ENCODE assay signal across 21 cellular contexts in the genomic region with DNA sequence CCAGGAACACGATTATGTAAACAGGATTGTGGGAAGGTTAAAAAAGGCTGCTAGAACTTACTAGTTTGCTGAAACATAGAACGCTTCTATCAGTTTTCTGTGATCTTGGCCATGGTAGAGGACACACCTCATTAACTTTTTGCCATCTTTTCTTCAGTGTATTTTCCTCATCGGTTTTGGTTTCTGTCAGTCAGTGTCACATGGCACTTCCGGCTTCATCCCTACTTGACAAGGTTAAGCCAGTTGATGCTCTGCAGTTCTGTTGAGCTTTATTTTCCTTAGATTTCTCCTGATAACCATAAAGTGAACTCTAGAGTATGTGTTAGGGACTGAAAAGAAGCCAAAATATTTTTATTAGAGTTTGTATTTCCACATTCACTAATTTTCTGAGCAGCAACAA.
DNase-seq lines count a peak whose midpoint lies in the region; ATAC-seq, FAIRE-seq and TF ChIP-seq lines count a peak whose summit lies in the region.
"Had no signal": no experiment of that assay in that cellular context is flagged by ENCODE, and none has a peak within 500 bp of the region (broad histone marks: within the 10 kb centered on the region; RNA-seq: fewer than 3 reads in every experiment).

No MANE protein-coding gene starts in this region.

- no peak for TF ChIP-seq POLR2A in breast epithelium (IDR thresholded peaks at IDR 0.05)

- intact Hi-C loops in breast epithelium (cut with DNase I; ENCODE audit: low total_unique reads) (no loop called here), MCF 10A (cut with micrococcal nuclease) (loop anchor here (10.0 kb wide), 1 partner anchor 64 kb away; no protein-coding TSS in a partner anchor)

- DNase-seq in breast epithelium (ENCODE audit: low spot score in 2 of 2) (no peak), MCF 10A (ENCODE audit: unreplicated experiment) (no peak), adipocyte (ENCODE audit: low read depth) (peak; percentile 26), keratinocyte (ENCODE audit: low read depth, low spot score) (no peak), smooth muscle cell (lab: John Stamatoyannopoulos, UW; ENCODE audit: unreplicated experiment) (no peak), globus pallidus (ENCODE audit: low spot score) (no peak), islet precursor cell (no peak)
- DNase-seq: ACHN; Calu3; CD8-positive, alpha-beta T cell; GF-D8; Karpas-422; NCI-H1694; NCI-H2081; NCI-H2171 treated with DMSO at 0.1 percent for 48 hours; NCI-H524 treated with DMSO at 0.1 percent for 48 hours had no signal

- no peaks in the 10 kb centered on the region for H3K9me1 ChIP-seq in keratinocyte (ENCODE audit: control insufficient read depth, extremely low read depth, insufficient read depth, low read length)

- peak; percentile 29 for FAIRE-seq in keratinocyte (lab: Jason Lieb, UNC)
- FAIRE-seq: GM19239 had no signal

- WGBS in smooth muscle cell (ENCODE audit: low lambda C conversion rate): 20% methylated on average over 4 of the region's 4 CpGs

- H3K27ac ChIP-seq in breast epithelium: peak overlapping the region; percentile 12 to 58
- H3K27ac ChIP-seq in keratinocyte (ENCODE audit: control insufficient read depth, insufficient read depth, low read length): no peak overlapping the region
- no peak overlapping the region for H3K27ac ChIP-seq in smooth muscle cell (ENCODE audit: low read depth)
- H3K27ac ChIP-seq: 22Rv1; BLaER1 treated with 17β-estradiol and CSF1 and Interleukin-3, amounts not matched to agents 10 nM and 100 nM had no signal

- H3K4me3 ChIP-seq in breast epithelium: no peak overlapping the region
- peak overlapping the region; percentile 59 for H3K4me3 ChIP-seq in adipocyte (ENCODE audit: low read length)
- no peak overlapping the region for H3K4me3 ChIP-seq in keratinocyte (ENCODE audit: control insufficient read depth in 2 of 3, extremely low read depth in 1 of 3, insufficient read depth in 2 of 3, low read depth in 1 of 3, low read length in 3 of 3)
- H3K4me3 ChIP-seq in smooth muscle cell: no peak overlapping the region
- H3K4me3 ChIP-seq: BLaER1 treated with 17β-estradiol and CSF1 and Interleukin-3, amounts not matched to agents 10 nM and 100 nM had no signal

- H3K4me3 Mint-ChIP-seq in MCF 10A (ENCODE audit: unreplicated experiment): no peak overlapping the region
- H3K4me3 Mint-ChIP-seq: CD8-positive, alpha-beta T cell had no signal

- H3K36me3 Mint-ChIP-seq in MCF 10A (ENCODE audit: insufficient read depth, unreplicated experiment): no peaks in the 10 kb centered on the region
- H3K36me3 Mint-ChIP-seq: CD8-positive, alpha-beta T cell had no signal

- no peaks in the 10 kb centered on the region for H3K79me2 ChIP-seq in keratinocyte (ENCODE audit: control insufficient read depth, insufficient read depth, low read length)
- no peaks in the 10 kb centered on the region for H3K79me2 ChIP-seq in smooth muscle cell (ENCODE audit: low read depth)

- H3K4me1 Mint-ChIP-seq in MCF 10A (ENCODE audit: insufficient read depth, unreplicated experiment): peaks cover 34% of the 10 kb centered on the region

- no peaks in the 10 kb centered on the region for H3K27me3 ChIP-seq in breast epithelium
- no peaks in the 10 kb centered on the region for H3K27me3 ChIP-seq in adipocyte (replicated peaks; ENCODE audit: control insufficient read depth, insufficient read depth, low read length)
- no peaks in the 10 kb centered on the region for H3K27me3 ChIP-seq in keratinocyte (ENCODE audit: control insufficient read depth, extremely low read depth, insufficient read depth, low read length)
- H3K27me3 ChIP-seq in smooth muscle cell (ENCODE audit: low read depth): no peaks in the 10 kb centered on the region
- H3K27me3 ChIP-seq: BLaER1 treated with 17β-estradiol and CSF1 and Interleukin-3, amounts not matched to agents 10 nM and 100 nM had no signal

- no peak for ATAC-seq in GM21529 (IDR thresholded peaks at IDR 0.05; ENCODE audit: unreplicated experiment)
- ATAC-seq: CD8-positive, alpha-beta T cell; Right ventricle myocardium inferior had no signal

- H3K4me2 ChIP-seq in keratinocyte (ENCODE audit: control insufficient read depth, extremely low read depth, insufficient read depth, low read depth, low read length) (no peak overlapping the region), smooth muscle cell (peak overlapping the region; percentile 12)
- H3K4me2 ChIP-seq: BLaER1 treated with 17β-estradiol and CSF1 and Interleukin-3, amounts not matched to agents 10 nM and 100 nM had no signal

- H3K27ac Mint-ChIP-seq in MCF 10A (ENCODE audit: low read depth, unreplicated experiment): no peak overlapping the region
- H3K27ac Mint-ChIP-seq: CD8-positive, alpha-beta T cell had no signal

- H3K9ac ChIP-seq in adipocyte (ENCODE audit: low read length): no peak overlapping the region
- H3K9ac ChIP-seq in keratinocyte (ENCODE audit: control insufficient read depth, extremely low read depth, insufficient read depth, low read length): no peak overlapping the region
- H3K9ac ChIP-seq in smooth muscle cell (ENCODE audit: low read depth): no peak overlapping the region
- H3K9ac ChIP-seq: BLaER1 treated with 17β-estradiol and CSF1 and Interleukin-3, amounts not matched to agents 10 nM and 100 nM had no signal

- dilution Hi-C loops in keratinocyte (cut with MboI; ENCODE audit: extremely low pct_ligation_motif_present, low sequenced_read_pairs): no loop called here

- no peaks in the 10 kb centered on the region for H3K27me3 Mint-ChIP-seq in MCF 10A (ENCODE audit: insufficient read depth, unreplicated experiment)

- CTCF ChIA-PET in MCF 10A (lab: Yijun Ruan, JAX): interaction anchor here (0.6 to 1.3 kb wide), 5 partner anchors 67 to 1802 kb away, joined by 3 to 7 read pairs (median 3); no protein-coding TSS in a partner anchor

- no peaks in the 10 kb centered on the region for H3K9me3 ChIP-seq in breast epithelium
- H3K9me3 ChIP-seq in adipocyte (ENCODE audit: control insufficient read depth, low read length): no peaks in the 10 kb centered on the region
- H3K9me3 ChIP-seq in keratinocyte (ENCODE audit: control insufficient read depth, low read depth, low read length): no peaks in the 10 kb centered on the region
- no peaks in the 10 kb centered on the region for H3K9me3 ChIP-seq in smooth muscle cell (replicated peaks; ENCODE audit: low read depth)
- H3K9me3 ChIP-seq: BLaER1 treated with 17β-estradiol and CSF1 and Interleukin-3, amounts not matched to agents 10 nM and 100 nM had no signal

- TF ChIP-seq CTCF in breast epithelium (IDR thresholded peaks at IDR 0.05) (no peak), MCF 10A (IDR thresholded peaks at IDR 0.05; ENCODE audit: unreplicated experiment) (no peak), keratinocyte (optimal IDR thresholded peaks at IDR 0.05 in 1 of 3, IDR thresholded peaks at IDR 0.05 in 1 of 3, conservative IDR thresholded peaks at IDR 0.05 in 1 of 3; ENCODE audit: extremely low read depth in 1 of 3, insufficient read depth in 2 of 3, low read length in 3 of 3) (no peak), smooth muscle cell (IDR thresholded peaks at IDR 0.05; ENCODE audit: borderline replicate concordance, insufficient read depth, poor library complexity, severe bottlenecking) (no peak)

- H3K36me3 ChIP-seq in breast epithelium (no peaks in the 10 kb centered on the region), adipocyte (ENCODE audit: control insufficient read depth, insufficient read depth, low read length, severe bottlenecking) (no peaks in the 10 kb centered on the region), keratinocyte (ENCODE audit: control insufficient read depth in 2 of 2, extremely low read depth in 1 of 2, insufficient read depth in 2 of 2, low read length in 2 of 2) (no peaks in the 10 kb centered on the region), smooth muscle cell (ENCODE audit: low read depth) (no peaks in the 10 kb centered on the region)
- H3K36me3 ChIP-seq: BLaER1 treated with 17β-estradiol and CSF1 and Interleukin-3, amounts not matched to agents 10 nM and 100 nM had no signal

- no peaks in the 10 kb centered on the region for H3F3A ChIP-seq in smooth muscle cell (ENCODE audit: low read depth)

- no TSS peak for BruUV-seq in MCF 10A (replicated peaks; lab: Mats Ljungman, UMichigan)

- H3K4me1 ChIP-seq in breast epithelium (peaks cover 0 to 3% of the 10 kb centered on the region in 2 donors), adipocyte (ENCODE audit: control insufficient read depth, insufficient read depth, low read length) (peaks cover 11% of the 10 kb centered on the region), keratinocyte (ENCODE audit: control insufficient read depth, extremely low read depth, insufficient read depth, low read length) (peaks cover 12% of the 10 kb centered on the region), smooth muscle cell (ENCODE audit: low read depth) (no peaks in the 10 kb centered on the region)
- H3K4me1 ChIP-seq: BLaER1 treated with 17β-estradiol and CSF1 and Interleukin-3, amounts not matched to agents 10 nM and 100 nM had no signal

- no peaks in the 10 kb centered on the region for H4K20me1 ChIP-seq in keratinocyte (ENCODE audit: control insufficient read depth, extremely low read depth, insufficient read depth, low read length)
- no peaks in the 10 kb centered on the region for H4K20me1 ChIP-seq in smooth muscle cell (ENCODE audit: low read depth)
- H4K20me1 ChIP-seq: BLaER1 treated with 17β-estradiol and CSF1 and Interleukin-3, amounts not matched to agents 10 nM and 100 nM had no signal

- POLR2A ChIA-PET in MCF 10A (lab: Yijun Ruan, JAX): interaction anchor here (0.7 to 1.1 kb wide), 3 partner anchors 21 to 38 kb away, joined by 3 read pairs; no protein-coding TSS in a partner anchor

- H2AFZ ChIP-seq in keratinocyte (ENCODE audit: control insufficient read depth, low read length) (peak overlapping the region; percentile 68), smooth muscle cell (ENCODE audit: low read depth) (no peak overlapping the region)

- no peaks in the 10 kb centered on the region for H3K9me3 Mint-ChIP-seq in MCF 10A (ENCODE audit: unreplicated experiment)
- H3K9me3 Mint-ChIP-seq: CD8-positive, alpha-beta T cell had no signal

Comparison
In these comparisons a context has a peak if more than half of its experiments do, and no peak if none do; other contexts are left out.
1. H3K27ac ChIP-seq: peak in breast epithelium (2 of 2); none in keratinocyte (single experiment) and smooth muscle cell (single experiment).